15 cellular contexts compared by ENCODE assay signal in the genomic region with DNA sequence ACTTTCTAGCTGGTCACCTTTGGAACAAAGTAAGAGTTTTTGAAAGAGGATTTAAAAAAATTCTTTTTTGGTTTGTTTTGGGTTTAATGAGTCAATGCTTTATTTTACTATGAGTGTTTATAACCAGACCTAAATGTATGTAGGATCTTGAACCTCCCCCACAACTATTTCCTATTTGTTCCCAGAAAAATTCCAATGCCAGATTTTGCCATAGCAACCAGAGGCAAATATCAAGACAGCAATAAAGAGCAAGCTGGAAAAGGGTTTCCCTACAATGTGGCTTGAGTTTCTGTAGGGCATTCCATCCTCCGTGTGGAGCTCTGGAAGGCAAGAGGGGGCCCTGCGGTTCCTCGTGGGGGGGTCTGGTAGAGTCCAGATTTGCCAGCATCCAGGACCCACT. TPM values are rescaled to one million over a fixed set of nuclear protein-coding genes. Genes with fewer than 3 reads are reported as not detected.
"Had no signal": no experiment of that assay in that cellular context is flagged by ENCODE, and none has a peak within 500 bp of the region (broad histone marks: within the 10 kb centered on the region; RNA-seq: fewer than 3 reads in every experiment).

No MANE protein-coding gene starts in this region.

- H3K27me3 Mint-ChIP-seq: brain had no signal

- H3K4me3 ChIP-seq: left ventricle myocardium inferior, pancreas, upper lobe of right lung had no signal

- H3K27me3 ChIP-seq: pancreas, upper lobe of right lung had no signal

- H3K27ac Mint-ChIP-seq: activated CD8-positive, alpha-beta T cell treated with anti-CD3 and anti-CD28 coated beads, Interleukin-2, amount 10 ng/mL, durations not matched to agents 7 days and 5 days; activated naive CD4-positive, alpha-beta T cell treated with anti-CD3 and anti-CD28 coated beads for 36 hours; brain; effector memory CD8-positive, alpha-beta T cell; memory B cell; T-helper 1 cell treated with Interleukin-12 subunit alpha and Interleukin-12 subunit beta and Interleukin-4 antibody, amounts not matched to agents 30 μg/mL and 1 μg/mL, for 36 hours; WTC11 had no signal

- H3K9me3 Mint-ChIP-seq: activated naive CD4-positive, alpha-beta T cell treated with anti-CD3 and anti-CD28 coated beads for 36 hours; brain; memory B cell; T-helper 1 cell treated with Interleukin-12 subunit alpha and Interleukin-12 subunit beta and Interleukin-4 antibody, amounts not matched to agents 30 μg/mL and 1 μg/mL, for 36 hours had no signal

- H3K4me3 Mint-ChIP-seq: activated CD8-positive, alpha-beta T cell treated with anti-CD3 and anti-CD28 coated beads, Interleukin-2, amount 10 ng/mL, durations not matched to agents 7 days and 5 days; activated naive CD4-positive, alpha-beta T cell treated with anti-CD3 and anti-CD28 coated beads for 36 hours; brain; effector memory CD8-positive, alpha-beta T cell; memory B cell; T-helper 1 cell treated with Interleukin-12 subunit alpha and Interleukin-12 subunit beta and Interleukin-4 antibody, amounts not matched to agents 30 μg/mL and 1 μg/mL, for 36 hours; WTC11 had no signal

- H3K4me1 Mint-ChIP-seq: memory B cell, WTC11 had no signal

- H3K9me3 ChIP-seq: pancreas, upper lobe of right lung had no signal

- H3K36me3 Mint-ChIP-seq: brain, memory B cell had no signal

- ATAC-seq: activated CD8-positive, alpha-beta T cell treated with anti-CD3 and anti-CD28 coated beads, Interleukin-2, amount 10 ng/mL, durations not matched to agents 7 days and 5 days; effector memory CD8-positive, alpha-beta T cell; pancreas; stimulated activated naive CD8-positive, alpha-beta T cell treated with anti-CD3 and anti-CD28 coated beads, Interleukin-15, Interleukin-2, amounts not matched to agents 100 U/mL and 50 U/mL, for 24 hours; upper lobe of right lung; WTC11 had no signal

- H3K27ac ChIP-seq: left ventricle myocardium inferior, pancreas, upper lobe of right lung had no signal

- DNase-seq: activated CD4-positive, alpha-beta T cell treated with anti-CD3 and anti-CD28 coated beads for 48 hours; activated CD8-positive, alpha-beta memory T cell treated with anti-CD3 and anti-CD28 coated beads, Interleukin-2, amount 50 U/mL, for 48 hours; activated CD8-positive, alpha-beta T cell treated with anti-CD3 and anti-CD28 coated beads, Interleukin-2, amount 10 ng/mL, durations not matched to agents 7 days and 5 days; activated naive CD4-positive, alpha-beta T cell treated with anti-CD3 and anti-CD28 coated beads for 36 hours; effector memory CD8-positive, alpha-beta T cell; left ventricle myocardium inferior; pancreas; stimulated activated CD4-positive, alpha-beta T cell treated with anti-CD3 and anti-CD28 coated beads, Interleukin-4, amount 100 ng/mL, for 1 hour; stimulated activated CD8-positive, alpha-beta memory T cell treated with anti-CD3 and anti-CD28 coated beads, Interleukin-4, amount 100 ng/mL, for 48 hours; stimulated activated naive CD8-positive, alpha-beta T cell treated with anti-CD3 and anti-CD28 coated beads, Interleukin-15, Interleukin-2, amounts not matched to agents 100 U/mL and 50 U/mL, for 24 hours; upper lobe of right lung had no signal

- H3K36me3 ChIP-seq: left ventricle myocardium inferior, pancreas, upper lobe of right lung had no signal

- H3K4me1 ChIP-seq: left ventricle myocardium inferior, pancreas, upper lobe of right lung had no signal

RNA-seq across cellular contexts. Expression of gene GDNF, which starts 27.8 kb away (rescaled TPM):
- total RNA-seq: activated CD8-positive, alpha-beta T cell treated with anti-CD3 and anti-CD28 coated beads, Interleukin-2, amount 10 ng/mL, durations not matched to agents 7 days and 5 days; activated naive CD4-positive, alpha-beta T cell treated with anti-CD3 and anti-CD28 coated beads for 36 hours had no signal
